ENCODE assay signal across 8 cellular contexts in the genomic region with DNA sequence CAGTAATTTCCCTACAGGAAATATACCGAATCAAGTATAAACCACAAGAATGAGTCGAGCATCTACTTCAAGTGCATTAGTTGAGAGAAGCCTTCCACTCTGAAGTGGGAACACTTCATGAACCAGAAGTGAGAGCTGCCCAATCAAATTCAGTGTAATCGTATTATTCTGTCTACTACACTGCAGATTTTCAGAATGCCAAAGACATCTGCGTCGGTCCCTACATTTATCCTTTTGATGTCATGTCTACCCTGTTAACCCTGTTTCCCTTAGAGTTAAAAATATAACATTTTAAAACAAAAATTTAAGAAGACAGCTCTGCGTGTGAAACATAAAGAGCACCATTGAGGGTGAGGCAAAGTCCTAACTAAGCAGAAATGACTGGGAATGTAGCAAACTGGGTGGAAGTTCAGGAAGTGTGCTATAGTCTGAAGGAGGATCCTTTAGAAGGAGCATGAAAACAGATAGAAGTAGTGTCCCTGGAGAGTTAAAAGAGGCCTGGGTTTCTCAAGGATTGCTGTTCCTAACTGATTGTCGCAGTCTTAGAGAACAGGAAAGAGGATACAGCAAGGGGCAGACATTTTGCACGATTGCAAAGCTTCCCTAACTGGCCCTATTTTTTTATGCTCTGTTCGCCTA.
DNase-seq lines count a peak whose midpoint lies in the region; ATAC-seq and TF ChIP-seq lines count a peak whose summit lies in the region.

No MANE protein-coding gene starts in this region.

- peak in 1 of 3 donors; percentile 42 for DNase-seq in CD4-positive, CD25-positive, alpha-beta regulatory T cell
- peak; percentile 7 to 52 for DNase-seq in SJCRH30
- DNase-seq in epithelial cell of proximal tubule (ENCODE audit: low read depth) = no peak
- DNase-seq in trophoblast cell = peak in 1 of 2 donors; percentile 34
- no peak for DNase-seq in activated effector memory CD4-positive, alpha-beta T cell treated with anti-CD3 and anti-CD28 coated beads, Interleukin-2, amount 50 U/mL, for 16 hours
- no peak for DNase-seq in ecto neural progenitor cell (ENCODE audit: low spot score)

- no peak overlapping the region for H2AK5ac ChIP-seq in trophoblast cell (ENCODE audit: low read length)

- no peak overlapping the region for H2BK5ac ChIP-seq in trophoblast cell (ENCODE audit: low read depth, low read length, poor library complexity)

- H3K4me2 ChIP-seq in trophoblast cell (ENCODE audit: low read length) = peak overlapping the region; percentile 7

- H4K91ac ChIP-seq in trophoblast cell (ENCODE audit: low read depth, low read length) = no peak overlapping the region

- no peak overlapping the region for H3K9ac ChIP-seq in trophoblast cell (ENCODE audit: low read length)

- no peak overlapping the region for H2BK12ac ChIP-seq in trophoblast cell (ENCODE audit: low read length)

- H3K36me3 ChIP-seq in CD4-positive, CD25-positive, alpha-beta regulatory T cell (ENCODE audit: control insufficient read depth, insufficient read depth, low read length) = no peaks in the 10 kb centered on the region
- H3K36me3 ChIP-seq in SJCRH30 (no peaks in the 10 kb centered on the region), trophoblast cell (ENCODE audit: control insufficient read depth in 1 of 2, insufficient read depth in 2 of 2, low read length in 2 of 2) (no peaks in the 10 kb centered on the region)

- no peak overlapping the region for H3K23ac ChIP-seq in trophoblast cell (ENCODE audit: low read length)

- H3K4me3 ChIP-seq in CD4-positive, CD25-positive, alpha-beta regulatory T cell (ENCODE audit: low read depth, low read length) = peak overlapping the region; percentile 87
- H3K4me3 ChIP-seq in SJCRH30 (peak overlapping the region; percentile 51), epithelial cell of proximal tubule (ENCODE audit: low read depth, low read length) (peak overlapping the region; percentile 40), trophoblast cell (ENCODE audit: low read depth, low read length) (no peak overlapping the region)

- no peak overlapping the region for H3K4ac ChIP-seq in trophoblast cell (ENCODE audit: low read depth, low read length)

- peaks cover 66% of the 10 kb centered on the region for H3K4me1 ChIP-seq in CD4-positive, CD25-positive, alpha-beta regulatory T cell (ENCODE audit: control insufficient read depth, insufficient read depth, low read length, poor library complexity, severe bottlenecking)
- H3K4me1 ChIP-seq in SJCRH30 = peaks cover 2% of the 10 kb centered on the region; the same call in 1 of the 2 replicates
- H3K4me1 ChIP-seq in trophoblast cell (ENCODE audit: control insufficient read depth in 1 of 2, insufficient read depth in 2 of 2, low read length in 2 of 2) = peaks cover 0 to 5% of the 10 kb centered on the region in 2 experiments

- no peak overlapping the region for H4K8ac ChIP-seq in trophoblast cell (ENCODE audit: low read depth, low read length)

- H3K18ac ChIP-seq in trophoblast cell (ENCODE audit: low read length) = no peak overlapping the region

- no CpG with 5 or more reads among the region's 9 CpGs for WGBS in trophoblast cell (ENCODE audit: extremely low coverage, insufficient coverage, insufficient read length)

- no peaks in the 10 kb centered on the region for H3K9me3 Mint-ChIP-seq in CD4-positive, CD25-positive, alpha-beta regulatory T cell

- no peaks in the 10 kb centered on the region for H3K9me3 ChIP-seq in CD4-positive, CD25-positive, alpha-beta regulatory T cell (ENCODE audit: control insufficient read depth in 2 of 2, low read length in 2 of 2)
- no peaks in the 10 kb centered on the region for H3K9me3 ChIP-seq in SJCRH30 (replicated peaks)
- no peaks in the 10 kb centered on the region for H3K9me3 ChIP-seq in trophoblast cell (ENCODE audit: insufficient read depth, low read depth, low read length)

- no peak overlapping the region for H2AFZ ChIP-seq in trophoblast cell (ENCODE audit: insufficient read depth, low read length, poor library complexity)

- peak overlapping the region; percentile 57 to 90 (median 61) for H3K27ac Mint-ChIP-seq in CD4-positive, CD25-positive, alpha-beta regulatory T cell

- no peak for TF ChIP-seq CTCF in epithelial cell of proximal tubule (conservative IDR thresholded peaks at IDR 0.05; ENCODE audit: low read depth, low read length)

- peak overlapping the region; percentile 67 for H3K27ac ChIP-seq in CD4-positive, CD25-positive, alpha-beta regulatory T cell (ENCODE audit: insufficient read depth, low read length, poor library complexity, severe bottlenecking)
- H3K27ac ChIP-seq in SJCRH30 (peak overlapping the region; percentile 77), trophoblast cell (ENCODE audit: low read depth, low read length) (peak overlapping the region; percentile 41)

- H3K79me1 ChIP-seq in trophoblast cell (ENCODE audit: low read length) = peaks cover 2% of the 10 kb centered on the region

- no peaks in the 10 kb centered on the region for H3K36me3 Mint-ChIP-seq in CD4-positive, CD25-positive, alpha-beta regulatory T cell

- H3K4me1 Mint-ChIP-seq in CD4-positive, CD25-positive, alpha-beta regulatory T cell = peaks cover 21 to 59% (median 36%) of the 10 kb centered on the region in 4 donors

- H3K79me2 ChIP-seq in trophoblast cell (ENCODE audit: control insufficient read depth, insufficient read depth, low read length, poor library complexity) = no peaks in the 10 kb centered on the region

- ATAC-seq in CD4-positive, CD25-positive, alpha-beta regulatory T cell (ENCODE audit: low read depth in 2 of 2) = peak in 1 of 2 donors; percentile 23
- ATAC-seq in GM19395 (IDR thresholded peaks at IDR 0.05; ENCODE audit: unreplicated experiment) (peak; percentile 73), HG03469 (IDR thresholded peaks at IDR 0.05; ENCODE audit: unreplicated experiment) (peak; percentile 52)

- H3K4me3 Mint-ChIP-seq in CD4-positive, CD25-positive, alpha-beta regulatory T cell = peak overlapping the region; percentile 73 to 88 (median 80)

- no peaks in the 10 kb centered on the region for H3K27me3 Mint-ChIP-seq in CD4-positive, CD25-positive, alpha-beta regulatory T cell

- H4K12ac ChIP-seq in trophoblast cell (ENCODE audit: low read depth, low read length) = no peak overlapping the region

- H3K27me3 ChIP-seq in CD4-positive, CD25-positive, alpha-beta regulatory T cell (ENCODE audit: control insufficient read depth, insufficient read depth, low read length) = no peaks in the 10 kb centered on the region
- H3K27me3 ChIP-seq in SJCRH30 (no peaks in the 10 kb centered on the region), trophoblast cell (ENCODE audit: insufficient read depth, low read length) (no peaks in the 10 kb centered on the region)

- no peak overlapping the region for H2BK120ac ChIP-seq in trophoblast cell (ENCODE audit: insufficient read depth, low read length, poor library complexity)

- no peak overlapping the region for H3K14ac ChIP-seq in trophoblast cell (ENCODE audit: low read length)

Comparison
In these comparisons a context has a peak if more than half of its experiments do, and no peak if none do; other contexts are left out.
1. DNase-seq: peak in SJCRH30 (2 of 2); none in epithelial cell of proximal tubule (single experiment), activated effector memory CD4-positive, alpha-beta T cell treated with anti-CD3 and anti-CD28 coated beads, Interleukin-2, amount 50 U/mL, for 16 hours (single experiment) and ecto neural progenitor cell (single experiment).
2. Peak in every context shown above with its lines, with median percentiles within 50 percentile points of each other: H3K27ac ChIP-seq.